Comparison of ENCODE assay signal across 2 cellular contexts in the genomic region with DNA sequence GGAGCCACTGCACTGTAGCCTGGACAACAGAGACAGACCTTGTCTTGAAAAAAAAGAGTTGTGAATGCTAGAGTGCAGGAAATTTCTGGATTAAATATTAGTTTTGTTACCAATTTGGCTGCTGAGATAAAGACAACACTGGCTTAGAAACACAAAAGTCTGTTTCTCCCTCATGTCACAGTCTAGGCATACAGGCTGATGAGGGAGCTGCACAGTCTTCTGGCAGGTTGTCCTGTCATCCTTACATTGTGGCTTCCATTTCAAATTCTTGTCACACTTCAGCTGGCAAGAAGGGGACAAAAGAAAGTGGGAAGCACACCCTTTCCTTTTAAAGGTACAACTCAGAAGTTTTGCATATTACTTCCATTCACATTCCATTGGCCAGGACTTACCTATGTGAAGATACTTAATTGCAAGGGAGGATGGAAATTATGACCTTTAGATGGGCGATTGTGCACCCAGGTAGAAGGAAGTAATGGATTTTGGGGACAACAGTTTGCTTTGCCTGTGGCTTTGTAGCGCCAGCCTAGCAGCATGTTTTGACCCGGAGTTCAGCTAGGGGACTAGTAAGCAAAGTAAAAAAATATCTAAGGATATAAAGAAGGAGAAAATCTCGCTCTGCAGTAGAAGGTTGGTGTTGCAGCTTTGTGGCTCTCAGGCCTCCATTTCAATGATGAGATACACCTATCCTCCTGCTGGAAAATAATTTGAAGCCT.
TF ChIP-seq lines count a peak whose summit lies in the region.

No MANE protein-coding gene starts in this region.

TF ChIP-seq in HepG2, 621 proteins besides CTCF, POLR2A, EP300 and RAD21:
- TF ChIP-seq RBM22 (optimal IDR thresholded peaks at IDR 0.05; ENCODE audit: low read length) (peak; percentile 92), ZNF354B (CRISPR knock-in tag; IDR thresholded peaks at IDR 0.05) (no peak), SOX13 (IDR thresholded peaks at IDR 0.05) (no peak), SOX13 (CRISPR knock-in tag; conservative IDR thresholded peaks at IDR 0.05 in 1 of 2, IDR thresholded peaks at IDR 0.05 in 1 of 2) (no peak), ZBTB8A (CRISPR knock-in tag; IDR thresholded peaks at IDR 0.05; ENCODE audit: borderline replicate concordance, low read depth) (no peak), ARID3A (IDR thresholded peaks at IDR 0.05; ENCODE audit: low read depth, low read length) (no peak), AGO2 (optimal IDR thresholded peaks at IDR 0.05; ENCODE audit: low read depth, low read length) (peak; percentile 50), SP1 (IDR thresholded peaks at IDR 0.05) (no peak), SP1 (CRISPR knock-in tag; IDR thresholded peaks at IDR 0.05) (no peak), KLF9 (CRISPR knock-in tag; IDR thresholded peaks at IDR 0.05; ENCODE audit: low read depth) (no peak), ZNF20 (CRISPR knock-in tag; IDR thresholded peaks at IDR 0.05) (no peak), KMT2A (CRISPR knock-in tag; IDR thresholded peaks at IDR 0.05) (no peak)

TF ChIP-seq in H1, 55 proteins besides CTCF, POLR2A, EP300 and RAD21:
- TF ChIP-seq BCL11A (IDR thresholded peaks at IDR 0.05; ENCODE audit: low read depth in 2 of 2, low read length in 2 of 2) (no peak), SRF (IDR thresholded peaks at IDR 0.05; ENCODE audit: low read depth, low read length) (no peak), ATF3 (IDR thresholded peaks at IDR 0.05; ENCODE audit: insufficient read depth, low read depth, low read length) (no peak), KDM1A (IDR thresholded peaks at IDR 0.05; ENCODE audit: borderline replicate concordance, low read length) (no peak), CBX8 (IDR thresholded peaks at IDR 0.05; ENCODE audit: borderline replicate concordance, low read depth, low read length) (no peak), POLR2AphosphoS5 (IDR thresholded peaks at IDR 0.05; ENCODE audit: low read depth, low read length) (no peak; the same call in 1 of the 2 replicates), BACH1 (IDR thresholded peaks at IDR 0.05; ENCODE audit: low read length) (no peak), KDM4A (IDR thresholded peaks at IDR 0.05; ENCODE audit: low read depth, low read length, severe bottlenecking) (no peak), FOSL1 (IDR thresholded peaks at IDR 0.05; ENCODE audit: insufficient read depth, low read depth, low read length) (no peak), TEAD4 (IDR thresholded peaks at IDR 0.05; ENCODE audit: low read depth, low read length) (no peak), SP1 (IDR thresholded peaks at IDR 0.05; ENCODE audit: low read depth, low read length) (no peak), CREB1 (IDR thresholded peaks at IDR 0.05) (no peak)
